Comparison of ENCODE assay signal across 19 cellular contexts in the genomic region with DNA sequence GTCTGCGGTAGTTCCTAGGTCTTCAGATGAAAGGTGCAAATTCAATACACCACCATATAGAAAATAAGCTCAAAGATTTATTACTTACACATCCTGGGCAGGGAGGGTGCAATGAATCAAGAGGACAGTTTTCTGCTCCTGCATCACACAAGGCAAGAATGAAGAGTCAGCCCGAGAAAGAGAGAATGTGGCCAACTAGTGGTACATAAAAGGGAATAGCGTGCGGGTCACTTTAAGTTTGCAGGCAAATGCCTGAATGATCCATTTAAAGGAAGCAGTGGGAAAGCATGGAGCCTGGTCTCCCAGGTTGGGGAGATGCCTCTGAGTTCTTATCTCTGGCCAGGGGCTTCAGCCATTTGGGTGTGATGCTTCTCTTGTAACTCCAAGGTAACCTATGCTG.
DNase-seq lines count a peak whose midpoint lies in the region; ATAC-seq and TF ChIP-seq lines count a peak whose summit lies in the region.
"Had no signal": no experiment of that assay in that cellular context is flagged by ENCODE, and none has a peak within 500 bp of the region (broad histone marks: within the 10 kb centered on the region; RNA-seq: fewer than 3 reads in every experiment).

No MANE protein-coding gene starts in this region.

- no peak overlapping the region for H3K4me3 Mint-ChIP-seq in H9
- H3K4me3 Mint-ChIP-seq in endodermal cell, result no peak overlapping the region
- no peak overlapping the region for H3K4me3 Mint-ChIP-seq in neural progenitor cell
- H3K4me3 Mint-ChIP-seq: B cell; CD8-positive, alpha-beta T cell had no signal

- no peak overlapping the region for H2BK120ac ChIP-seq in H9 (ENCODE audit: low read depth, low read length, poor library complexity, severe bottlenecking)
- no peak overlapping the region for H2BK120ac ChIP-seq in neuronal stem cell (ENCODE audit: low read depth, low read length)

- H3K27me3 ChIP-seq in H9 (ENCODE audit: insufficient read depth, low read length) (no peaks in the 10 kb centered on the region), endodermal cell (ENCODE audit: control insufficient read depth, insufficient read depth, low read length, poor library complexity, severe bottlenecking) (no peaks in the 10 kb centered on the region), neural progenitor cell (no peaks in the 10 kb centered on the region), neuronal stem cell (ENCODE audit: control insufficient read depth in 3 of 3, insufficient read depth in 3 of 3, low read depth in 1 of 3, low read length in 3 of 3) (no peaks in the 10 kb centered on the region)
- H3K27me3 ChIP-seq: BLaER1 treated with 17β-estradiol and CSF1 and Interleukin-3, amounts not matched to agents 10 nM and 100 nM had no signal

- no peak overlapping the region for H4K5ac ChIP-seq in H9 (ENCODE audit: insufficient read length, low read depth, low read length)

- no CpG with 5 or more reads among the region's 4 CpGs for WGBS in H9 (ENCODE audit: extremely low coverage, insufficient read length, low lambda C conversion rate)
- WGBS in endodermal cell (ENCODE audit: insufficient coverage in 1 of 2, insufficient read length in 1 of 2), 2 experiments, result 79 to 82% methylated on average over 4 of the region's 4 CpGs
- no CpG with 5 or more reads among the region's 4 CpGs for WGBS in neuronal stem cell (ENCODE audit: extremely low coverage in 2 of 2, insufficient read length in 2 of 2, insufficient replicate concordance in 1 of 2), 2 donors

- no peak overlapping the region for H4K8ac ChIP-seq in H9 (replicated peaks; ENCODE audit: insufficient read length, low read depth, low read length)
- no peak overlapping the region for H4K8ac ChIP-seq in neuronal stem cell (ENCODE audit: low read depth, low read length)

- H2BK20ac ChIP-seq in H9 (ENCODE audit: low read depth, low read length, poor library complexity, severe bottlenecking), result no peak overlapping the region

- H3K4ac ChIP-seq in H9 (ENCODE audit: low read depth, low read length) (no peak overlapping the region), neuronal stem cell (ENCODE audit: low read length) (no peak overlapping the region)

- H2AFZ ChIP-seq in H9 (ENCODE audit: low read length), result no peak overlapping the region
- H2AFZ ChIP-seq in neural progenitor cell (replicated peaks), result no peak overlapping the region
- no peak overlapping the region for H2AFZ ChIP-seq in neuronal stem cell (ENCODE audit: low read length)

- no peaks in the 10 kb centered on the region for H3F3A ChIP-seq in neural progenitor cell (ENCODE audit: low read depth)

- intact Hi-C loops in head of caudate nucleus (cut with DNase I) (no loop called here), Right ventricle myocardium inferior (cut with DNase I) (no loop called here)

- DNase-seq in H9, result no peak
- peak; percentile 58 for DNase-seq in endodermal cell
- DNase-seq in iPS-NIHi7 (ENCODE audit: extremely low spot score), result peak; percentile 21
- DNase-seq in neural progenitor cell (ENCODE audit: low spot score), result peak; percentile 30
- no peak for DNase-seq in head of caudate nucleus
- no peak for DNase-seq in neuronal stem cell (ENCODE audit: low spot score)
- DNase-seq in Right ventricle myocardium inferior (ENCODE audit: missing footprints), result no peak
- DNase-seq: Calu3; CD8-positive, alpha-beta T cell; DMS 273 treated with DMSO at 0.1 percent for 48 hours; DMS53; DND-41; EL; GOT3; HCEC 1CT had no signal

- no peak overlapping the region for H3K23ac ChIP-seq in H9 (ENCODE audit: insufficient read length, low read depth, low read length)
- H3K23ac ChIP-seq in neuronal stem cell (ENCODE audit: low read depth, low read length, poor library complexity), result no peak overlapping the region

- no peak overlapping the region for H2AK5ac ChIP-seq in H9 (ENCODE audit: insufficient read length, low read length)
- no peak overlapping the region for H2AK5ac ChIP-seq in neuronal stem cell (ENCODE audit: low read depth, low read length)

- no peaks in the 10 kb centered on the region for H3K23me2 ChIP-seq in H9 (ENCODE audit: insufficient read length, low read depth, low read length, poor library complexity, severe bottlenecking)

- H3K36me3 Mint-ChIP-seq in H9 (ENCODE audit: insufficient read depth in 1 of 3, low read depth in 3 of 3) (no peaks in the 10 kb centered on the region; a peak in 1 of 7 replicates), endodermal cell (ENCODE audit: low read depth) (no peaks in the 10 kb centered on the region), neural progenitor cell (no peaks in the 10 kb centered on the region)
- H3K36me3 Mint-ChIP-seq: CD8-positive, alpha-beta T cell had no signal

- no peak overlapping the region for H3K27ac ChIP-seq in H9 (ENCODE audit: insufficient read length, low read depth, low read length)
- no peak overlapping the region for H3K27ac ChIP-seq in endodermal cell (ENCODE audit: low read depth, low read length)
- no peak overlapping the region for H3K27ac ChIP-seq in neural progenitor cell
- no peak overlapping the region for H3K27ac ChIP-seq in neuronal stem cell (replicated peaks; ENCODE audit: low read length)
- H3K27ac ChIP-seq: BLaER1 treated with 17β-estradiol and CSF1 and Interleukin-3, amounts not matched to agents 10 nM and 100 nM; HL-60 had no signal

- H4K20me1 ChIP-seq in H9 (ENCODE audit: control insufficient read depth, insufficient read depth, insufficient read length) (no peaks in the 10 kb centered on the region), neural progenitor cell (ENCODE audit: low read depth) (no peaks in the 10 kb centered on the region)
- H4K20me1 ChIP-seq: BLaER1 treated with 17β-estradiol and CSF1 and Interleukin-3, amounts not matched to agents 10 nM and 100 nM had no signal

- H2BK15ac ChIP-seq in H9 (ENCODE audit: low read depth, low read length), result no peak overlapping the region
- no peak overlapping the region for H2BK15ac ChIP-seq in neuronal stem cell (ENCODE audit: low read length)

- H3K36me3 ChIP-seq in endodermal cell (ENCODE audit: control insufficient read depth, insufficient read depth, low read length), result no peaks in the 10 kb centered on the region
- H3K36me3 ChIP-seq in neural progenitor cell, result no peaks in the 10 kb centered on the region
- no peaks in the 10 kb centered on the region for H3K36me3 ChIP-seq in neuronal stem cell (replicated peaks in 1 of 2; ENCODE audit: control insufficient read depth in 2 of 2, insufficient read depth in 2 of 2, low read length in 2 of 2)
- H3K36me3 ChIP-seq: BLaER1 treated with 17β-estradiol and CSF1 and Interleukin-3, amounts not matched to agents 10 nM and 100 nM had no signal

- H2BK12ac ChIP-seq in H9 (ENCODE audit: insufficient read length, low read depth, low read length), result no peak overlapping the region
- H2BK12ac ChIP-seq in neuronal stem cell (ENCODE audit: low read length), result no peak overlapping the region

- H3K4me2 ChIP-seq in H9 (ENCODE audit: insufficient read depth, insufficient read length, low read length) (no peak overlapping the region), neural progenitor cell (no peak overlapping the region), neuronal stem cell (ENCODE audit: insufficient read depth, low read length, poor library complexity, severe bottlenecking) (no peak overlapping the region)
- H3K4me2 ChIP-seq: BLaER1 treated with 17β-estradiol and CSF1 and Interleukin-3, amounts not matched to agents 10 nM and 100 nM had no signal

- no peak overlapping the region for H3K27ac Mint-ChIP-seq in H9
- no peak overlapping the region for H3K27ac Mint-ChIP-seq in endodermal cell
- no peak overlapping the region for H3K27ac Mint-ChIP-seq in neural progenitor cell
- H3K27ac Mint-ChIP-seq: B cell; CD8-positive, alpha-beta T cell had no signal

- TF ChIP-seq CTCF in H9 (conservative IDR thresholded peaks at IDR 0.05) (peak; percentile 30; the same call in 2 of the 3 replicates), endodermal cell (conservative IDR thresholded peaks at IDR 0.05) (peak; percentile 56), neural progenitor cell (IDR thresholded peaks at IDR 0.05) (no peak)

- H3K9me3 Mint-ChIP-seq in H9 (no peaks in the 10 kb centered on the region), endodermal cell (peaks cover 1% of the 10 kb centered on the region), neural progenitor cell (no peaks in the 10 kb centered on the region)
- H3K9me3 Mint-ChIP-seq: CD8-positive, alpha-beta T cell had no signal

- H3K4me1 Mint-ChIP-seq in H9 (peaks cover 8 to 11% of the 10 kb centered on the region in 2 experiments), endodermal cell (peaks cover 2% of the 10 kb centered on the region), neural progenitor cell (no peaks in the 10 kb centered on the region)
- H3K4me1 Mint-ChIP-seq: B cell had no signal

- H3K79me2 ChIP-seq in H9 (ENCODE audit: insufficient read depth, low read length) (peaks cover 1% of the 10 kb centered on the region; the same call in 1 of the 2 replicates), neural progenitor cell (ENCODE audit: low read depth) (no peaks in the 10 kb centered on the region)

- H3T11ph ChIP-seq in H9 (ENCODE audit: low read length), result no peak overlapping the region

- no peak for ATAC-seq in Right ventricle myocardium inferior
- ATAC-seq: CD8-positive, alpha-beta T cell; GM12878 had no signal

- no peak overlapping the region for H3K9ac ChIP-seq in H9 (ENCODE audit: extremely low read depth, insufficient read length, low read length)
- H3K9ac ChIP-seq in endodermal cell (ENCODE audit: extremely low read depth, low read length, poor library complexity, severe bottlenecking), result no peak overlapping the region
- H3K9ac ChIP-seq in neural progenitor cell, result no peak overlapping the region
- no peak overlapping the region for H3K9ac ChIP-seq in neuronal stem cell (ENCODE audit: low read depth, low read length, poor library complexity)
- H3K9ac ChIP-seq: BLaER1 treated with 17β-estradiol and CSF1 and Interleukin-3, amounts not matched to agents 10 nM and 100 nM had no signal

- H3K14ac ChIP-seq in H9 (ENCODE audit: insufficient read depth, low read length) (no peak overlapping the region), neuronal stem cell (ENCODE audit: low read length) (no peak overlapping the region)

- H3K4me3 ChIP-seq in endodermal cell (ENCODE audit: low read length) (no peak overlapping the region), neural progenitor cell (no peak overlapping the region), neuronal stem cell (ENCODE audit: low read length in 2 of 2) (no peak overlapping the region)
- H3K4me3 ChIP-seq: BLaER1 treated with 17β-estradiol and CSF1 and Interleukin-3, amounts not matched to agents 10 nM and 100 nM; GM12878 had no signal

- H3K18ac ChIP-seq in H9 (ENCODE audit: insufficient read length, low read depth, low read length) (no peak overlapping the region), neuronal stem cell (ENCODE audit: low read length) (no peak overlapping the region)

- H4K91ac ChIP-seq in H9 (ENCODE audit: insufficient read length, low read depth, low read length), result no peak overlapping the region
- no peak overlapping the region for H4K91ac ChIP-seq in neuronal stem cell (ENCODE audit: low read depth, low read length, poor library complexity)

- H3K4me1 ChIP-seq in H9 (ENCODE audit: insufficient read depth, low read length) (no peaks in the 10 kb centered on the region; the same call in 1 of the 2 replicates), endodermal cell (ENCODE audit: control insufficient read depth, insufficient read depth, low read length) (no peaks in the 10 kb centered on the region), neural progenitor cell (no peaks in the 10 kb centered on the region), neuronal stem cell (ENCODE audit: control insufficient read depth in 2 of 2, insufficient read depth in 1 of 2, low read depth in 1 of 2, low read length in 2 of 2) (no peaks in the 10 kb centered on the region)
- H3K4me1 ChIP-seq: BLaER1 treated with 17β-estradiol and CSF1 and Interleukin-3, amounts not matched to agents 10 nM and 100 nM had no signal

- no peaks in the 10 kb centered on the region for H3K79me1 ChIP-seq in H9 (ENCODE audit: insufficient read depth, low read depth, low read length, poor library complexity, severe bottlenecking)
- no peaks in the 10 kb centered on the region for H3K79me1 ChIP-seq in neuronal stem cell (ENCODE audit: low read depth, low read length)

- H2BK5ac ChIP-seq in H9 (ENCODE audit: insufficient read length, low read length) (no peak overlapping the region), neuronal stem cell (ENCODE audit: low read length) (no peak overlapping the region)

- H3K56ac ChIP-seq in H9 (ENCODE audit: insufficient read length, low read depth, low read length), result no peak overlapping the region

- H3K9me3 ChIP-seq in H9 (ENCODE audit: control insufficient read depth, low read depth, low read length) (no peaks in the 10 kb centered on the region), endodermal cell (ENCODE audit: control insufficient read depth, low read length) (no peaks in the 10 kb centered on the region), neural progenitor cell (ENCODE audit: low read depth) (no peaks in the 10 kb centered on the region), neuronal stem cell (replicated peaks in 1 of 2; ENCODE audit: control insufficient read depth in 2 of 2, insufficient read depth in 1 of 2, low read depth in 1 of 2, low read length in 2 of 2) (no peaks in the 10 kb centered on the region)
- H3K9me3 ChIP-seq: BLaER1 treated with 17β-estradiol and CSF1 and Interleukin-3, amounts not matched to agents 10 nM and 100 nM had no signal

- H3K27me3 Mint-ChIP-seq in H9 (ENCODE audit: low read depth) (no peaks in the 10 kb centered on the region; the same call in 1 of the 2 replicates), endodermal cell (ENCODE audit: insufficient read depth) (no peaks in the 10 kb centered on the region), neural progenitor cell (ENCODE audit: insufficient read depth, low read depth) (no peaks in the 10 kb centered on the region)

Comparison
In these comparisons a context has a peak if more than half of its experiments do, and no peak if none do; other contexts are left out.
1. DNase-seq: peak in endodermal cell (single experiment), iPS-NIHi7 (single experiment) and neural progenitor cell (single experiment); none in H9 (single experiment), head of caudate nucleus (0 of 42), neuronal stem cell (single experiment) and Right ventricle myocardium inferior (single experiment).